Comparison of ENCODE assay signal across 3 cellular contexts in the genomic region with DNA sequence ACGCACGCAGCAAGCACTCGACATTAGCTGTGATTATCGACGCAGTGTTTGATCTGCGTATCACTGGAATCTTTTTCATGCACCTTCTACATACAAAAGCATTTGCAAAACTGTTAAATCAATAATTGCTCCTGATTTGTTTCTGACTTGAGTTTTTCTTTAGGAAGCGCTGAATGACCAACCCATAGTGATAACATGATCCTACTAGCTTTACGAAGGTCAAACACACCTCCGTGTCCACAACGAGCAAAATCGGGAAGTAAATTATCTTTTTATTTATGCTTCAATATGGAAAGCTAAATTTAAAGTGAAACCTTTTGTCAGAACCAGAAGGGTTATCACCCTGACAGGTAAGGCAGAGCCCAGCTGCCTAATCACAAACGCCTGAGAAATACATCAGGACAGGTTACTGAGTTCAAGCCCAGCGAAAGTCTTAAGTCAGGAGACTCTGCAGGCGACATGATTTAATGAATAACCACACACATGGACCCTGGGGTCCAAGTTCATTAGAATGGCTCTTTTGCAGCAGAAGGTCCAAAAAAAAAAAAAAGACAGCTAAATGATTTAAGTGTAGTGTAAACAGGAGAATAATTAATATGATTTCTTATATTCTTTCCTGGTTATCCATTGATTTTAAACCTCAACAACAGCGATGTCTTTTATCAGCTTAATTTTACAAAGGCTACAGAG.
TF ChIP-seq lines count a peak whose summit lies in the region.

No MANE protein-coding gene starts in this region.

TF ChIP-seq in GM23338, 12 proteins besides CTCF, POLR2A, EP300 and RAD21 (continues in another document):
- TF ChIP-seq, protein P1, sequence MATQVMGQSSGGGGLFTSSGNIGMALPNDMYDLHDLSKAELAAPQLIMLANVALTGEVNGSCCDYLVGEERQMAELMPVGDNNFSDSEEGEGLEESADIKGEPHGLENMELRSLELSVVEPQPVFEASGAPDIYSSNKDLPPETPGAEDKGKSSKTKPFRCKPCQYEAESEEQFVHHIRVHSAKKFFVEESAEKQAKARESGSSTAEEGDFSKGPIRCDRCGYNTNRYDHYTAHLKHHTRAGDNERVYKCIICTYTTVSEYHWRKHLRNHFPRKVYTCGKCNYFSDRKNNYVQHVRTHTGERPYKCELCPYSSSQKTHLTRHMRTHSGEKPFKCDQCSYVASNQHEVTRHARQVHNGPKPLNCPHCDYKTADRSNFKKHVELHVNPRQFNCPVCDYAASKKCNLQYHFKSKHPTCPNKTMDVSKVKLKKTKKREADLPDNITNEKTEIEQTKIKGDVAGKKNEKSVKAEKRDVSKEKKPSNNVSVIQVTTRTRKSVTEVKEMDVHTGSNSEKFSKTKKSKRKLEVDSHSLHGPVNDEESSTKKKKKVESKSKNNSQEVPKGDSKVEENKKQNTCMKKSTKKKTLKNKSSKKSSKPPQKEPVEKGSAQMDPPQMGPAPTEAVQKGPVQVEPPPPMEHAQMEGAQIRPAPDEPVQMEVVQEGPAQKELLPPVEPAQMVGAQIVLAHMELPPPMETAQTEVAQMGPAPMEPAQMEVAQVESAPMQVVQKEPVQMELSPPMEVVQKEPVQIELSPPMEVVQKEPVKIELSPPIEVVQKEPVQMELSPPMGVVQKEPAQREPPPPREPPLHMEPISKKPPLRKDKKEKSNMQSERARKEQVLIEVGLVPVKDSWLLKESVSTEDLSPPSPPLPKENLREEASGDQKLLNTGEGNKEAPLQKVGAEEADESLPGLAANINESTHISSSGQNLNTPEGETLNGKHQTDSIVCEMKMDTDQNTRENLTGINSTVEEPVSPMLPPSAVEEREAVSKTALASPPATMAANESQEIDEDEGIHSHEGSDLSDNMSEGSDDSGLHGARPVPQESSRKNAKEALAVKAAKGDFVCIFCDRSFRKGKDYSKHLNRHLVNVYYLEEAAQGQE (IDR thresholded peaks at IDR 0.05; ENCODE audit: unreplicated experiment) = no peak
- TF ChIP-seq NANOG (IDR thresholded peaks at IDR 0.05; ENCODE audit: borderline replicate concordance) (no peak), ZNF331 (CRISPR knock-in tag; IDR thresholded peaks at IDR 0.05; ENCODE audit: low read depth) (no peak), POLR2AphosphoS5 (IDR thresholded peaks at IDR 0.05; ENCODE audit: low read depth) (no peak), CREB1 (CRISPR knock-in tag; IDR thresholded peaks at IDR 0.05; ENCODE audit: low read depth) (no peak), EZH2 (IDR thresholded peaks at IDR 0.05; ENCODE audit: low read depth, unreplicated experiment) (no peak), STAT1 (IDR thresholded peaks at IDR 0.05; ENCODE audit: unreplicated experiment) (no peak)
- TF ChIP-seq, protein P2, sequence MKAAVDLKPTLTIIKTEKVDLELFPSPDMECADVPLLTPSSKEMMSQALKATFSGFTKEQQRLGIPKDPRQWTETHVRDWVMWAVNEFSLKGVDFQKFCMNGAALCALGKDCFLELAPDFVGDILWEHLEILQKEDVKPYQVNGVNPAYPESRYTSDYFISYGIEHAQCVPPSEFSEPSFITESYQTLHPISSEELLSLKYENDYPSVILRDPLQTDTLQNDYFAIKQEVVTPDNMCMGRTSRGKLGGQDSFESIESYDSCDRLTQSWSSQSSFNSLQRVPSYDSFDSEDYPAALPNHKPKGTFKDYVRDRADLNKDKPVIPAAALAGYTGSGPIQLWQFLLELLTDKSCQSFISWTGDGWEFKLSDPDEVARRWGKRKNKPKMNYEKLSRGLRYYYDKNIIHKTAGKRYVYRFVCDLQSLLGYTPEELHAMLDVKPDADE (IDR thresholded peaks at IDR 0.05) = no peak

TF ChIP-seq in HepG2, 621 proteins besides CTCF, POLR2A, EP300 and RAD21 (continues in another document):
- TF ChIP-seq ZNF547 (CRISPR knock-in tag; IDR thresholded peaks at IDR 0.05) (no peak), FOXK1 (CRISPR knock-in tag; IDR thresholded peaks at IDR 0.05; ENCODE audit: borderline replicate concordance, low read depth) (no peak), ZNF180 (CRISPR knock-in tag; IDR thresholded peaks at IDR 0.05; ENCODE audit: borderline replicate concordance, low read depth) (no peak), ZNF350 (CRISPR knock-in tag; IDR thresholded peaks at IDR 0.05; ENCODE audit: borderline replicate concordance, low read depth) (no peak), FOXA3 (CRISPR knock-in tag; IDR thresholded peaks at IDR 0.05) (0 out of 2 replicates have a peak, but pooled peaks have one; percentile 22), KMT2B (CRISPR knock-in tag; IDR thresholded peaks at IDR 0.05) (0 out of 2 replicates have a peak, but pooled peaks have one; percentile 20), ESRRA (CRISPR knock-in tag; IDR thresholded peaks at IDR 0.05; ENCODE audit: low read depth) (no peak), CREM (IDR thresholded peaks at IDR 0.05) (0 out of 2 replicates have a peak, but pooled peaks have one; percentile 38), CREM (CRISPR knock-in tag; IDR thresholded peaks at IDR 0.05) (no peak), HNF4A (CRISPR knock-in tag; IDR thresholded peaks at IDR 0.05) (peak; percentile 82), JUND (CRISPR knock-in tag; IDR thresholded peaks at IDR 0.05) (0 out of 2 replicates have a peak, but pooled peaks have one; percentile 17), FOXJ3 (CRISPR knock-in tag; IDR thresholded peaks at IDR 0.05; ENCODE audit: borderline replicate concordance) (peak; percentile 19; the same call in 1 of the 2 replicates), ZMYM4 (CRISPR knock-in tag; IDR thresholded peaks at IDR 0.05) (peak; percentile 12; the same call in 1 of the 2 replicates)
- TF ChIP-seq, protein P3, sequence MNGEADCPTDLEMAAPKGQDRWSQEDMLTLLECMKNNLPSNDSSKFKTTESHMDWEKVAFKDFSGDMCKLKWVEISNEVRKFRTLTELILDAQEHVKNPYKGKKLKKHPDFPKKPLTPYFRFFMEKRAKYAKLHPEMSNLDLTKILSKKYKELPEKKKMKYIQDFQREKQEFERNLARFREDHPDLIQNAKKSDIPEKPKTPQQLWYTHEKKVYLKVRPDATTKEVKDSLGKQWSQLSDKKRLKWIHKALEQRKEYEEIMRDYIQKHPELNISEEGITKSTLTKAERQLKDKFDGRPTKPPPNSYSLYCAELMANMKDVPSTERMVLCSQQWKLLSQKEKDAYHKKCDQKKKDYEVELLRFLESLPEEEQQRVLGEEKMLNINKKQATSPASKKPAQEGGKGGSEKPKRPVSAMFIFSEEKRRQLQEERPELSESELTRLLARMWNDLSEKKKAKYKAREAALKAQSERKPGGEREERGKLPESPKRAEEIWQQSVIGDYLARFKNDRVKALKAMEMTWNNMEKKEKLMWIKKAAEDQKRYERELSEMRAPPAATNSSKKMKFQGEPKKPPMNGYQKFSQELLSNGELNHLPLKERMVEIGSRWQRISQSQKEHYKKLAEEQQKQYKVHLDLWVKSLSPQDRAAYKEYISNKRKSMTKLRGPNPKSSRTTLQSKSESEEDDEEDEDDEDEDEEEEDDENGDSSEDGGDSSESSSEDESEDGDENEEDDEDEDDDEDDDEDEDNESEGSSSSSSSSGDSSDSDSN (CRISPR knock-in tag; IDR thresholded peaks at IDR 0.05) = no peak
- TF ChIP-seq, protein P4, sequence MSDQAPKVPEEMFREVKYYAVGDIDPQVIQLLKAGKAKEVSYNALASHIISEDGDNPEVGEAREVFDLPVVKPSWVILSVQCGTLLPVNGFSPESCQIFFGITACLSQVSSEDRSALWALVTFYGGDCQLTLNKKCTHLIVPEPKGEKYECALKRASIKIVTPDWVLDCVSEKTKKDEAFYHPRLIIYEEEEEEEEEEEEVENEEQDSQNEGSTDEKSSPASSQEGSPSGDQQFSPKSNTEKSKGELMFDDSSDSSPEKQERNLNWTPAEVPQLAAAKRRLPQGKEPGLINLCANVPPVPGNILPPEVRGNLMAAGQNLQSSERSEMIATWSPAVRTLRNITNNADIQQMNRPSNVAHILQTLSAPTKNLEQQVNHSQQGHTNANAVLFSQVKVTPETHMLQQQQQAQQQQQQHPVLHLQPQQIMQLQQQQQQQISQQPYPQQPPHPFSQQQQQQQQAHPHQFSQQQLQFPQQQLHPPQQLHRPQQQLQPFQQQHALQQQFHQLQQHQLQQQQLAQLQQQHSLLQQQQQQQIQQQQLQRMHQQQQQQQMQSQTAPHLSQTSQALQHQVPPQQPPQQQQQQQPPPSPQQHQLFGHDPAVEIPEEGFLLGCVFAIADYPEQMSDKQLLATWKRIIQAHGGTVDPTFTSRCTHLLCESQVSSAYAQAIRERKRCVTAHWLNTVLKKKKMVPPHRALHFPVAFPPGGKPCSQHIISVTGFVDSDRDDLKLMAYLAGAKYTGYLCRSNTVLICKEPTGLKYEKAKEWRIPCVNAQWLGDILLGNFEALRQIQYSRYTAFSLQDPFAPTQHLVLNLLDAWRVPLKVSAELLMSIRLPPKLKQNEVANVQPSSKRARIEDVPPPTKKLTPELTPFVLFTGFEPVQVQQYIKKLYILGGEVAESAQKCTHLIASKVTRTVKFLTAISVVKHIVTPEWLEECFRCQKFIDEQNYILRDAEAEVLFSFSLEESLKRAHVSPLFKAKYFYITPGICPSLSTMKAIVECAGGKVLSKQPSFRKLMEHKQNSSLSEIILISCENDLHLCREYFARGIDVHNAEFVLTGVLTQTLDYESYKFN (CRISPR knock-in tag; conservative IDR thresholded peaks at IDR 0.05) = peak; percentile 67

TF ChIP-seq in GM12891, 5 proteins besides CTCF, POLR2A, EP300 and RAD21:
- no peak for TF ChIP-seq SPI1 (IDR thresholded peaks at IDR 0.05; ENCODE audit: low read depth, low read length)
- TF ChIP-seq PAX5 (IDR thresholded peaks at IDR 0.05; ENCODE audit: insufficient read depth, low read length, severe bottlenecking) = no peak
- TF ChIP-seq POU2F2 (IDR thresholded peaks at IDR 0.05; ENCODE audit: low read depth, low read length) = no peak
